Comparison of ENCODE assay signal across 12 cellular contexts in genomic region chr5:10626473-10627013, GRCh38.
DNase-seq lines count a peak whose midpoint lies in the region; ATAC-seq and TF ChIP-seq lines count a peak whose summit lies in the region.
"Had no signal": no experiment of that assay in that cellular context is flagged by ENCODE, and none has a peak within 500 bp of the region (broad histone marks: within the 10 kb centered on the region; RNA-seq: fewer than 3 reads in every experiment).

No MANE protein-coding gene starts in this region.

- no peak for ATAC-seq in heart left ventricle
- ATAC-seq in upper lobe of right lung: no peak

- WGBS in heart left ventricle, 4 donors: 79 to 91% (median 84%) methylated on average over 12 of the region's 12 CpGs

- peak overlapping the region; percentile 45 for H3K9ac ChIP-seq in iPS-18a (ENCODE audit: low read length)

- TF ChIP-seq CTCF in left ventricle myocardium inferior (IDR thresholded peaks at IDR 0.05; ENCODE audit: borderline replicate concordance) (no peak), heart left ventricle (IDR thresholded peaks at IDR 0.05) (no peak), upper lobe of right lung (IDR thresholded peaks at IDR 0.05) (no peak)

- H3K9me3 ChIP-seq in left ventricle myocardium inferior (replicated peaks) (no peaks in the 10 kb centered on the region), heart left ventricle (peaks cover 0 to 3% (median 0%) of the 10 kb centered on the region in 12 donors), iPS-18a (ENCODE audit: control insufficient read depth, low read depth, low read length) (no peaks in the 10 kb centered on the region), upper lobe of right lung (no peaks in the 10 kb centered on the region)

- intact Hi-C loops in left ventricle myocardium inferior (cut with micrococcal nuclease) (loop anchor here (5.0 to 10.0 kb wide), 2 partner anchors 72 to 174 kb away; no protein-coding TSS in a partner anchor), heart left ventricle (cut with DNase I) (loop anchor here in 9 of 10 donors (1.0 to 10.0 kb wide), 8 partner anchors 52 to 344 kb away; partner anchors contain the start of gene ANKRD33B (in 2 of the 9)), upper lobe of right lung (cut with DNase I) (loop anchor here (5.0 kb wide), 1 partner anchor 169 kb away; no protein-coding TSS in a partner anchor), posterior vena cava (cut with DNase I) (loop anchor here in 1 of 2 donors (2.0 kb wide), 1 partner anchor 172 kb away; no protein-coding TSS in a partner anchor)

- H3K27me3 ChIP-seq in left ventricle myocardium inferior (ENCODE audit: low read depth): no peaks in the 10 kb centered on the region
- no peaks in the 10 kb centered on the region for H3K27me3 ChIP-seq in heart left ventricle
- no peaks in the 10 kb centered on the region for H3K27me3 ChIP-seq in iPS-18a (ENCODE audit: control insufficient read depth, insufficient read depth, low read length)
- no peaks in the 10 kb centered on the region for H3K27me3 ChIP-seq in upper lobe of right lung

- no peaks in the 10 kb centered on the region for H3K36me3 ChIP-seq in left ventricle myocardium inferior
- H3K36me3 ChIP-seq in heart left ventricle: no peaks in the 10 kb centered on the region
- no peaks in the 10 kb centered on the region for H3K36me3 ChIP-seq in iPS-18a (ENCODE audit: control insufficient read depth, low read depth, low read length)
- no peaks in the 10 kb centered on the region for H3K36me3 ChIP-seq in upper lobe of right lung

- TF ChIP-seq POLR2A in heart left ventricle (IDR thresholded peaks at IDR 0.05): no peak

- H3K27ac ChIP-seq in left ventricle myocardium inferior (replicated peaks) (peak overlapping the region; percentile 65), heart left ventricle (peak overlapping the region in 2 of 12 donors; percentile 57 to 77), iPS-18a (ENCODE audit: low read length) (no peak overlapping the region), upper lobe of right lung (no peak overlapping the region)

- H3K4me1 ChIP-seq in left ventricle myocardium inferior (peaks cover 48% of the 10 kb centered on the region), heart left ventricle (peaks cover 0 to 51% (median 28%) of the 10 kb centered on the region in 12 donors), iPS-18a (ENCODE audit: control insufficient read depth, low read depth, low read length) (peaks cover 6% of the 10 kb centered on the region), upper lobe of right lung (peaks cover 8% of the 10 kb centered on the region)

- no peak for DNase-seq in left ventricle myocardium inferior
- DNase-seq in heart left ventricle: no peak
- DNase-seq in SIG-M5 treated with dmso at 0.1 percent for 504 hours (lab: John Stamatoyannopoulos, UW; ENCODE audit: unreplicated experiment): peak; percentile 97
- peak; percentile 54 for DNase-seq in upper lobe of right lung
- no peak for DNase-seq in posterior vena cava (ENCODE audit: low spot score)
- no peak for DNase-seq in cerebellum (ENCODE audit: low spot score)
- no peak for DNase-seq in effector CD8-positive, alpha-beta T cell (lab: John Stamatoyannopoulos, UW)
- DNase-seq: activated naive CD4-positive, alpha-beta T cell treated with Interleukin-2 at 50 U/mL for 16 hours; CD4-positive, CD25-positive, alpha-beta regulatory T cell; GOT3; NCI-H2227 treated with DMSO at 0.1 percent for 48 hours had no signal

- H3K4me3 ChIP-seq in left ventricle myocardium inferior (no peak overlapping the region), heart left ventricle (peak overlapping the region in 1 of 12 donors; percentile 19), iPS-18a (ENCODE audit: low read length) (peak overlapping the region; percentile 57), upper lobe of right lung (no peak overlapping the region)

Comparison
In these comparisons a context has a peak if more than half of its experiments do, and no peak if none do; other contexts are left out.
1. DNase-seq: peak in SIG-M5 treated with dmso at 0.1 percent for 504 hours (single experiment) and upper lobe of right lung (single experiment); none in left ventricle myocardium inferior (single experiment), heart left ventricle (0 of 5), posterior vena cava (single experiment), cerebellum (single experiment) and effector CD8-positive, alpha-beta T cell (single experiment).